10 cellular contexts compared by ENCODE assay signal in genomic region chr17:31490019-31490383, GRCh38.
DNase-seq lines count a peak whose midpoint lies in the region; ATAC-seq and TF ChIP-seq lines count a peak whose summit lies in the region.
"Had no signal": no experiment of that assay in that cellular context is flagged by ENCODE, and none has a peak within 500 bp of the region (broad histone marks: within the 10 kb centered on the region; RNA-seq: fewer than 3 reads in every experiment).

No MANE protein-coding gene starts in this region.

- H3K4me3 Mint-ChIP-seq in activated CD8-positive, alpha-beta memory T cell treated with anti-CD3 and anti-CD28 coated beads, Interleukin-2, amount 10 ng/mL, durations not matched to agents 7 days and 5 days = peak overlapping the region; percentile 84
- H3K4me3 Mint-ChIP-seq in activated CD8-positive, alpha-beta T cell treated with anti-CD3 and anti-CD28 coated beads for 36 hours = peak overlapping the region; percentile 92
- peak overlapping the region; percentile 92 to 97 (median 94) for H3K4me3 Mint-ChIP-seq in immature natural killer cell
- H3K4me3 Mint-ChIP-seq in stimulated activated naive B cell treated with anti-CD40 and anti-IgM and Interleukin-4, amounts not matched to agents 10 μg/mL and 1 μg/mL and 100 μg/mL, for 72 hours = peak overlapping the region; percentile 95 to 96

- POLR2A ChIA-PET in activated CD8-positive, alpha-beta T cell treated with anti-CD3 and anti-CD28 coated beads for 36 hours (lab: Charles Lee) = interaction anchor here (1.4 to 9.8 kb wide), 3 partner anchors 10 to 21 kb away, joined by 5 to 175 read pairs (median 16); no protein-coding TSS in a partner anchor

- 77% methylated on average over 7 of the region's 7 CpGs for WGBS in right cardiac atrium

- intact Hi-C loops in activated CD8-positive, alpha-beta T cell treated with anti-CD3 and anti-CD28 coated beads for 36 hours (cut with micrococcal nuclease) = loop anchor here (5.0 kb wide), 1 partner anchor 173 kb away; no protein-coding TSS in a partner anchor
- intact Hi-C loops in right cardiac atrium (cut with DNase I) = no loop called here

- H3K27me3 ChIP-seq in right cardiac atrium (ENCODE audit: control insufficient read depth, insufficient read depth) = no peaks in the 10 kb centered on the region

- no peaks in the 10 kb centered on the region for H3K9me3 Mint-ChIP-seq in activated CD8-positive, alpha-beta memory T cell treated with anti-CD3 and anti-CD28 coated beads, Interleukin-2, amount 10 ng/mL, durations not matched to agents 7 days and 5 days (ENCODE audit: low read depth)
- H3K9me3 Mint-ChIP-seq in activated CD8-positive, alpha-beta T cell treated with anti-CD3 and anti-CD28 coated beads for 36 hours = no peaks in the 10 kb centered on the region
- no peaks in the 10 kb centered on the region for H3K9me3 Mint-ChIP-seq in immature natural killer cell
- no peaks in the 10 kb centered on the region for H3K9me3 Mint-ChIP-seq in stimulated activated naive B cell treated with anti-CD40 and anti-IgM and Interleukin-4, amounts not matched to agents 10 μg/mL and 1 μg/mL and 100 μg/mL, for 72 hours

- TF ChIP-seq CTCF in activated CD8-positive, alpha-beta T cell treated with anti-CD3 and anti-CD28 coated beads for 36 hours (IDR thresholded peaks at IDR 0.05) = no peak

- ATAC-seq in activated CD8-positive, alpha-beta memory T cell treated with anti-CD3 and anti-CD28 coated beads, Interleukin-2, amount 10 ng/mL, durations not matched to agents 7 days and 5 days = no peak
- ATAC-seq in activated CD8-positive, alpha-beta T cell treated with anti-CD3 and anti-CD28 coated beads for 36 hours = no peak
- ATAC-seq in stimulated activated naive B cell treated with anti-CD40 and anti-IgM and Interleukin-4, amounts not matched to agents 10 μg/mL and 1 μg/mL and 100 μg/mL, for 72 hours (replicated peaks) = no peak
- no peak for ATAC-seq in right cardiac atrium

- CTCF ChIA-PET in activated CD8-positive, alpha-beta memory T cell treated with anti-CD3 and anti-CD28 coated beads, Interleukin-2, amount 10 ng/mL, durations not matched to agents 7 days and 5 days (lab: Charles Lee) = interaction anchor here (0.8 to 1.3 kb wide), 2 partner anchors 9 to 21 kb away, joined by 3 to 4 read pairs; no protein-coding TSS in a partner anchor
- CTCF ChIA-PET in activated CD8-positive, alpha-beta T cell treated with anti-CD3 and anti-CD28 coated beads for 36 hours (lab: Charles Lee) = interaction anchor here (0.6 to 8.1 kb wide), 2 partner anchors 20 to 262 kb away, joined by 4 to 79 read pairs; no protein-coding TSS in a partner anchor

- no peak overlapping the region for H3K4me3 ChIP-seq in right cardiac atrium (ENCODE audit: low read length)

- H3K27me3 Mint-ChIP-seq in activated CD8-positive, alpha-beta memory T cell treated with anti-CD3 and anti-CD28 coated beads, Interleukin-2, amount 10 ng/mL, durations not matched to agents 7 days and 5 days = no peaks in the 10 kb centered on the region
- H3K27me3 Mint-ChIP-seq in activated CD8-positive, alpha-beta T cell treated with anti-CD3 and anti-CD28 coated beads for 36 hours = no peaks in the 10 kb centered on the region
- H3K27me3 Mint-ChIP-seq in immature natural killer cell (ENCODE audit: low read depth in 3 of 3) = peaks cover 5 to 9% (median 6%) of the 10 kb centered on the region in 3 donors
- no peaks in the 10 kb centered on the region for H3K27me3 Mint-ChIP-seq in stimulated activated naive B cell treated with anti-CD40 and anti-IgM and Interleukin-4, amounts not matched to agents 10 μg/mL and 1 μg/mL and 100 μg/mL, for 72 hours

- no peaks in the 10 kb centered on the region for H3K9me3 ChIP-seq in right cardiac atrium (ENCODE audit: control insufficient read depth, low read length)

- H3K4me1 ChIP-seq in right cardiac atrium (ENCODE audit: control insufficient read depth, insufficient read depth, low read length) = no peaks in the 10 kb centered on the region

- H3K36me3 Mint-ChIP-seq in activated CD8-positive, alpha-beta memory T cell treated with anti-CD3 and anti-CD28 coated beads, Interleukin-2, amount 10 ng/mL, durations not matched to agents 7 days and 5 days = peaks cover 1% of the 10 kb centered on the region
- peaks cover 5% of the 10 kb centered on the region for H3K36me3 Mint-ChIP-seq in activated CD8-positive, alpha-beta T cell treated with anti-CD3 and anti-CD28 coated beads for 36 hours (ENCODE audit: low read depth)
- H3K36me3 Mint-ChIP-seq in immature natural killer cell = peaks cover 0 to 3% (median 0%) of the 10 kb centered on the region in 3 donors
- H3K36me3 Mint-ChIP-seq in stimulated activated naive B cell treated with anti-CD40 and anti-IgM and Interleukin-4, amounts not matched to agents 10 μg/mL and 1 μg/mL and 100 μg/mL, for 72 hours = peaks cover 0 to 3% of the 10 kb centered on the region in 2 donors

- no peak for DNase-seq in activated CD8-positive, alpha-beta memory T cell treated with anti-CD3 and anti-CD28 coated beads, Interleukin-2, amount 10 ng/mL, durations not matched to agents 7 days and 5 days
- no peak for DNase-seq in activated CD8-positive, alpha-beta memory T cell treated with anti-CD3 and anti-CD28 coated beads, Interleukin-2, amount 50 U/mL, for 48 hours
- peak; percentile 22 for DNase-seq in activated CD8-positive, alpha-beta T cell treated with anti-CD3 and anti-CD28 coated beads for 36 hours
- DNase-seq in immature natural killer cell (no peak), NCI-H526 treated with DMSO at 0.1 percent for 48 hours (lab: John Stamatoyannopoulos, UW) (no peak), H4 (ENCODE audit: low spot score) (no peak), right cardiac atrium (no peak)
- no peak for DNase-seq in stimulated activated naive B cell treated with anti-CD40 and anti-IgM and Interleukin-4, amounts not matched to agents 10 μg/mL and 1 μg/mL and 100 μg/mL, for 72 hours
- DNase-seq: effector CD4-positive, alpha-beta T cell; NCI-H1930 had no signal

- H3K4me1 Mint-ChIP-seq in activated CD8-positive, alpha-beta memory T cell treated with anti-CD3 and anti-CD28 coated beads, Interleukin-2, amount 10 ng/mL, durations not matched to agents 7 days and 5 days = peaks cover 69% of the 10 kb centered on the region
- peaks cover 70% of the 10 kb centered on the region for H3K4me1 Mint-ChIP-seq in activated CD8-positive, alpha-beta T cell treated with anti-CD3 and anti-CD28 coated beads for 36 hours (ENCODE audit: low read depth)
- peaks cover 73 to 77% of the 10 kb centered on the region in 2 donors for H3K4me1 Mint-ChIP-seq in immature natural killer cell
- peaks cover 65 to 75% of the 10 kb centered on the region in 2 donors for H3K4me1 Mint-ChIP-seq in stimulated activated naive B cell treated with anti-CD40 and anti-IgM and Interleukin-4, amounts not matched to agents 10 μg/mL and 1 μg/mL and 100 μg/mL, for 72 hours

- H3K27ac ChIP-seq in right cardiac atrium (ENCODE audit: low read length) = no peak overlapping the region

- H3K27ac Mint-ChIP-seq in activated CD8-positive, alpha-beta memory T cell treated with anti-CD3 and anti-CD28 coated beads, Interleukin-2, amount 10 ng/mL, durations not matched to agents 7 days and 5 days = no peak overlapping the region
- H3K27ac Mint-ChIP-seq in activated CD8-positive, alpha-beta T cell treated with anti-CD3 and anti-CD28 coated beads for 36 hours = peak overlapping the region; percentile 97
- peak overlapping the region; percentile 87 to 99 (median 95) for H3K27ac Mint-ChIP-seq in immature natural killer cell
- H3K27ac Mint-ChIP-seq in stimulated activated naive B cell treated with anti-CD40 and anti-IgM and Interleukin-4, amounts not matched to agents 10 μg/mL and 1 μg/mL and 100 μg/mL, for 72 hours = peak overlapping the region; percentile 76
